ENCODE assay signal across 11 cellular contexts in genomic region chr15:44489464-44489863, GRCh38. TPM values are rescaled to one million over a fixed set of nuclear protein-coding genes. Genes with fewer than 3 reads are reported as not detected.
DNase-seq lines count a peak whose midpoint lies in the region; ATAC-seq and FAIRE-seq lines count a peak whose summit lies in the region.
"Had no signal": no experiment of that assay in that cellular context is flagged by ENCODE, and none has a peak within 500 bp of the region (broad histone marks: within the 10 kb centered on the region; RNA-seq: fewer than 3 reads in every experiment).

No MANE protein-coding gene starts in this region.

- no peak for FAIRE-seq in small intestine (lab: Jason Lieb, UNC)
- FAIRE-seq: A204.1 had no signal

- H3K4me3 ChIP-seq in SK-N-MC (no peak overlapping the region), small intestine (ENCODE audit: low read depth in 1 of 2, low read length in 2 of 2) (no peak overlapping the region)

- 64 to 81% (median 65%) methylated on average over 1 of the region's 1 CpG for WGBS in small intestine, 3 donors

- no peaks in the 10 kb centered on the region for H3K4me1 ChIP-seq in small intestine (ENCODE audit: control insufficient read depth in 2 of 2, insufficient read depth in 1 of 2, low read depth in 1 of 2, low read length in 1 of 2)

- ATAC-seq in activated CD4-positive, CD25-positive, alpha-beta regulatory T cell treated with anti-CD3 and anti-CD28 coated beads, Interleukin-2, amount 50 U/mL, for 24 hours: peak; percentile 95 to 98

- DNase-seq in activated CD4-positive, CD25-positive, alpha-beta regulatory T cell treated with anti-CD3 and anti-CD28 coated beads, Interleukin-2, amount 50 U/mL, for 72 hours: no peak
- DNase-seq in SK-N-MC (ENCODE audit: low read depth, low spot score) (no peak), fibroblast of peridontal ligament (ENCODE audit: extremely low read depth) (peak; percentile 83), small intestine (peak; percentile 62), NCI-H1092 treated with DMSO at 0.1 percent for 48 hours (lab: John Stamatoyannopoulos, UW) (no peak), HuH-7 (ENCODE audit: low spot score) (no peak), NCI-H128 (lab: John Stamatoyannopoulos, UW; ENCODE audit: unreplicated experiment) (no peak)
- DNase-seq: activated naive CD4-positive, alpha-beta T cell treated with Interleukin-2 at 50 U/mL for 16 hours; SHP77 treated with DMSO at 0.1 percent for 48 hours had no signal

- H3K9ac ChIP-seq in SK-N-MC (ENCODE audit: insufficient read length): no peak overlapping the region

- H3K27ac ChIP-seq in SK-N-MC (0 out of 2 replicates have a peak overlapping the region, but pooled peaks have one; percentile 52), small intestine (ENCODE audit: low read depth in 1 of 2, low read length in 1 of 2) (peak overlapping the region in 1 of 2 donors; percentile 27)

- no peaks in the 10 kb centered on the region for H3K27me3 ChIP-seq in small intestine (ENCODE audit: control insufficient read depth in 2 of 2, insufficient read depth in 2 of 2, low read length in 2 of 2)

- H3K36me3 ChIP-seq in SK-N-MC (ENCODE audit: insufficient read depth, low read length) (peaks cover 67% of the 10 kb centered on the region), small intestine (ENCODE audit: control insufficient read depth in 2 of 2, insufficient read depth in 2 of 2, low read length in 2 of 2) (peaks cover 5 to 11% of the 10 kb centered on the region in 2 donors)

- H3K9me3 ChIP-seq in SK-N-MC (ENCODE audit: low read depth, low read length): no peaks in the 10 kb centered on the region
- no peaks in the 10 kb centered on the region for H3K9me3 ChIP-seq in small intestine (ENCODE audit: control insufficient read depth, low read depth)

RNA-seq across cellular contexts. Expression of gene EIF3J, which starts 47.5 kb away (rescaled TPM):
- polyA plus RNA-seq in small intestine: 10 to 100 TPM; 31.5 to 63.3 (median 50.3) TPM

Comparison
In these comparisons a context has a peak if more than half of its experiments do, and no peak if none do; other contexts are left out.
1. DNase-seq: peak in fibroblast of peridontal ligament (single experiment) and small intestine (single experiment); none in activated CD4-positive, CD25-positive, alpha-beta regulatory T cell treated with anti-CD3 and anti-CD28 coated beads, Interleukin-2, amount 50 U/mL, for 72 hours (single experiment), SK-N-MC (single experiment), NCI-H1092 treated with DMSO at 0.1 percent for 48 hours (single experiment), HuH-7 (single experiment) and NCI-H128 (single experiment).